ENCODE assay signal across 8 cellular contexts in genomic region chr6:28104392-28105250, GRCh38. TPM values are rescaled to one million over a fixed set of nuclear protein-coding genes. Genes with fewer than 3 reads are reported as not detected.
DNase-seq lines count a peak whose midpoint lies in the region; ATAC-seq and TF ChIP-seq lines count a peak whose summit lies in the region.

No MANE protein-coding gene starts in this region.

- peak; percentile 69 to 85 (median 79) for DNase-seq in CD4-positive, alpha-beta T cell
- peak; percentile 84 for DNase-seq in NCI-H774 (lab: John Stamatoyannopoulos, UW)
- peak; percentile 67 to 76 for DNase-seq in activated CD8-positive, alpha-beta memory T cell treated with anti-CD3 and anti-CD28 coated beads for 1 hour (ENCODE audit: extremely low read depth in 1 of 2, low read depth in 1 of 2)
- peak; percentile 77 to 83 (median 78) for DNase-seq in effector memory CD8-positive, alpha-beta T cell
- peak; percentile 80 for DNase-seq in mesenchymal stem cell
- peak; percentile 64 for DNase-seq in stimulated activated CD8-positive, alpha-beta memory T cell treated with anti-CD3 and anti-CD28 coated beads, Interleukin-12 subunit alpha, Interleukin-12 subunit beta, amount 100 ng/mL, for 1 hour (ENCODE audit: low read depth)

- H3K27me3 Mint-ChIP-seq in CD4-positive, alpha-beta T cell, result peaks cover under 1% of the 10 kb centered on the region
- peaks cover 17 to 18% of the 10 kb centered on the region in 2 donors for H3K27me3 Mint-ChIP-seq in effector memory CD8-positive, alpha-beta T cell

- no peak overlapping the region for H3K23ac ChIP-seq in mesenchymal stem cell (ENCODE audit: low read length in 2 of 2)

- peak overlapping the region; percentile 94 for H3K4me3 Mint-ChIP-seq in CD4-positive, alpha-beta T cell
- peak overlapping the region; percentile 86 to 91 for H3K4me3 Mint-ChIP-seq in effector memory CD8-positive, alpha-beta T cell

- peaks cover 5% of the 10 kb centered on the region for H3K4me1 ChIP-seq in mesenchymal stem cell (ENCODE audit: control insufficient read depth, insufficient read depth, low read depth, low read length)

- H2BK12ac ChIP-seq in mesenchymal stem cell (ENCODE audit: low read length in 2 of 2), result no peak overlapping the region

- peak overlapping the region; percentile 65 to 67 for H3K4ac ChIP-seq in mesenchymal stem cell (ENCODE audit: low read depth in 1 of 2, low read length in 2 of 2)

- peak overlapping the region; percentile 99 for H2AFZ ChIP-seq in mesenchymal stem cell (ENCODE audit: low read depth, low read length)

- peak overlapping the region in 1 of 2 experiments; percentile 96 for H3K14ac ChIP-seq in mesenchymal stem cell (ENCODE audit: low read length in 2 of 2)

- H3K4me2 ChIP-seq in mesenchymal stem cell (ENCODE audit: low read length, poor library complexity, severe bottlenecking), result peak overlapping the region; percentile 95

- H3K9me3 Mint-ChIP-seq in CD4-positive, alpha-beta T cell, result no peaks in the 10 kb centered on the region
- peaks cover 3 to 5% of the 10 kb centered on the region in 2 donors for H3K9me3 Mint-ChIP-seq in effector memory CD8-positive, alpha-beta T cell

- POLR2A ChIA-PET in CD4-positive, alpha-beta T cell (lab: Charles Lee), result interaction anchor here (0.5 to 2.3 kb wide), 14 partner anchors 11 to 978 kb away, joined by 3 to 55 read pairs (median 3); partner anchors contain the start of genes ZKSCAN3, ZKSCAN8, ZSCAN16 and ZSCAN31

- WGBS in mesenchymal stem cell, result 3% methylated on average over 53 of the region's 54 CpGs

- ATAC-seq in CD4-positive, alpha-beta T cell (ENCODE audit: poor library complexity), result peak; percentile 98
- ATAC-seq in GM19372 (IDR thresholded peaks at IDR 0.05; ENCODE audit: low read depth, unreplicated experiment) (peak; percentile 97), HG03558 (IDR thresholded peaks at IDR 0.05; ENCODE audit: extremely low read depth, unreplicated experiment) (peak; percentile 93)
- ATAC-seq in effector memory CD8-positive, alpha-beta T cell (replicated peaks), result peak; percentile 99

- peak overlapping the region; percentile 63 for H3K27ac ChIP-seq in CD4-positive, alpha-beta T cell (ENCODE audit: low read depth, low read length)
- peak overlapping the region; percentile 28 for H3K27ac ChIP-seq in mesenchymal stem cell (ENCODE audit: low read length, poor library complexity, severe bottlenecking)

- no peak overlapping the region for H2AK5ac ChIP-seq in mesenchymal stem cell (ENCODE audit: low read length, severe bottlenecking)

- H2BK120ac ChIP-seq in mesenchymal stem cell (ENCODE audit: low read depth, low read length), result no peak overlapping the region

- H4K91ac ChIP-seq in mesenchymal stem cell (ENCODE audit: low read length), result peak overlapping the region; percentile 82

- no peaks in the 10 kb centered on the region for H3K36me3 Mint-ChIP-seq in CD4-positive, alpha-beta T cell (ENCODE audit: low read depth)
- H3K36me3 Mint-ChIP-seq in effector memory CD8-positive, alpha-beta T cell (ENCODE audit: insufficient read depth), result peaks cover 11% of the 10 kb centered on the region

- H3K36me3 ChIP-seq in mesenchymal stem cell (ENCODE audit: control insufficient read depth in 1 of 2, insufficient read depth in 2 of 2, low read depth in 1 of 2, low read length in 2 of 2), result no peaks in the 10 kb centered on the region

- H2BK15ac ChIP-seq in mesenchymal stem cell (ENCODE audit: low read depth, poor library complexity, severe bottlenecking), result no peak overlapping the region

- peak overlapping the region; percentile 96 to 98 for H3K18ac ChIP-seq in mesenchymal stem cell (ENCODE audit: low read depth in 1 of 2, low read length in 2 of 2)

- peak overlapping the region; percentile 99 for H4K8ac ChIP-seq in mesenchymal stem cell (ENCODE audit: low read length)

- peak overlapping the region; percentile 91 for H3K27ac Mint-ChIP-seq in CD4-positive, alpha-beta T cell
- peak overlapping the region; percentile 93 for H3K27ac Mint-ChIP-seq in effector memory CD8-positive, alpha-beta T cell

- peak overlapping the region; percentile 87 to 92 for H3K4me3 ChIP-seq in mesenchymal stem cell (ENCODE audit: insufficient read depth in 1 of 2, low read depth in 1 of 2, low read length in 2 of 2)

- CTCF ChIA-PET in CD4-positive, alpha-beta T cell (lab: Charles Lee), result interaction anchor here (0.6 to 1.8 kb wide), 14 partner anchors 10 to 278 kb away, joined by 3 to 11 read pairs (median 3); partner anchors contain the start of genes ZKSCAN8 and ZNF165

- no peaks in the 10 kb centered on the region for H3K27me3 ChIP-seq in CD4-positive, alpha-beta T cell (ENCODE audit: control insufficient read depth, insufficient read depth, low read length)
- H3K27me3 ChIP-seq in mesenchymal stem cell (ENCODE audit: control insufficient read depth in 1 of 2, insufficient read depth in 1 of 2, low read length in 2 of 2), result no peaks in the 10 kb centered on the region

- peaks cover 13% of the 10 kb centered on the region for H3K4me1 Mint-ChIP-seq in CD4-positive, alpha-beta T cell (ENCODE audit: low read depth)
- peaks cover 11 to 12% of the 10 kb centered on the region in 2 donors for H3K4me1 Mint-ChIP-seq in effector memory CD8-positive, alpha-beta T cell (ENCODE audit: low read depth in 2 of 2)

- peak overlapping the region; percentile 91 for H3K9ac ChIP-seq in mesenchymal stem cell (ENCODE audit: low read length)

- no peaks in the 10 kb centered on the region for H3K79me1 ChIP-seq in mesenchymal stem cell (replicated peaks; ENCODE audit: low read length, poor library complexity, severe bottlenecking)

- H3K9me3 ChIP-seq in CD4-positive, alpha-beta T cell (ENCODE audit: control insufficient read depth, low read length), result no peaks in the 10 kb centered on the region
- no peaks in the 10 kb centered on the region for H3K9me3 ChIP-seq in mesenchymal stem cell (ENCODE audit: control insufficient read depth, low read length)

- intact Hi-C loops in CD4-positive, alpha-beta T cell (cut with DNase I, micrococcal nuclease), result loop anchor here (2.0 kb wide), 2 partner anchors 24 to 32 kb away; partner anchors contain the start of gene ZNF165 (in 1 of the 2)

- peak; percentile 62 for TF ChIP-seq CTCF in CD4-positive, alpha-beta T cell (IDR thresholded peaks at IDR 0.05)

- H2BK5ac ChIP-seq in mesenchymal stem cell (ENCODE audit: low read depth, low read length, poor library complexity, severe bottlenecking), result no peak overlapping the region

RNA-seq across cellular contexts. Expression of gene ZSCAN16, which starts 19.8 kb away (rescaled TPM):
- 1 to 10 TPM; 7.3 to 7.4 TPM for total RNA-seq in CD4-positive, alpha-beta T cell
- polyA plus RNA-seq in mesenchymal stem cell (2013, experiment 1 of 2), result 3.1 TPM
- polyA plus RNA-seq in mesenchymal stem cell (2013, experiment 2 of 2), result 2.5 TPM

RNA-seq across cellular contexts. Expression of gene ZNF165, which starts 24.3 kb away (rescaled TPM):
- total RNA-seq in CD4-positive, alpha-beta T cell, result 1 to 10 TPM; 5.1 to 5.5 TPM
- polyA plus RNA-seq in mesenchymal stem cell (2013, experiment 1 of 2), result 0.33 TPM
- polyA plus RNA-seq in mesenchymal stem cell (2013, experiment 2 of 2), result 0.34 TPM

RNA-seq across cellular contexts. Expression of gene ZKSCAN8, which starts 37.1 kb away (rescaled TPM):
- total RNA-seq in CD4-positive, alpha-beta T cell, result 10 to 100 TPM; 23.2 to 25.1 TPM
- 10.1 TPM for polyA plus RNA-seq in mesenchymal stem cell (2013, experiment 1 of 2)
- 9.7 TPM for polyA plus RNA-seq in mesenchymal stem cell (2013, experiment 2 of 2)

Comparison
In these comparisons a context has a peak if more than half of its experiments do, and no peak if none do; other contexts are left out.
1. Peak in every context shown above with its lines: DNase-seq, ATAC-seq, H3K4me3 ChIP-seq and H3K27ac ChIP-seq.